In the genomic region with DNA sequence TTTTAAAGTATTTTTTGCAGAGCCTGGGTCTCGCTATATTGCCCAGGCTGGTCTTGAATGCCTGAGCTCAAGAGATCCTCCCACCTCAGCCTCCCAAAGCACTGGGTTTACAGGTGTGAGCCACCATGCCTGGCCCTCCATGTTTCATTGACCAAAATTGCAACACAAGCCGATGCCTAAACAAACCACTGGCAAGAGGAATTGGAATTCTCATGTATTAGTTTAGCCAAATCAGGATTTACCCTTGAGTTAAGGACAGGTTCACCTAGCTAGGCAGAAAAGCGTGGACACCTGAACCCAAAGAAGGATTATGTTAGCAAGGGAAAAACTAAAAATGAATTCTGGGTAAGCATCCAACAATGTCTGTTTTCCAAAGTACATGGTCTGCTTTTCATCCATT, we compare ENCODE assay signal across 26 cellular contexts.
"Had no signal": no experiment of that assay in that cellular context is flagged by ENCODE, and none has a peak within 500 bp of the region (broad histone marks: within the 10 kb centered on the region; RNA-seq: fewer than 3 reads in every experiment).

No MANE protein-coding gene starts in this region.

- ATAC-seq: stimulated activated effector memory CD8-positive, alpha-beta T cell treated with anti-CD3 and anti-CD28 coated beads, Interleukin-12 subunit alpha, Interleukin-12 subunit beta, amount 100 ng/mL, for 72 hours; stimulated activated memory B cell treated with anti-CD40 and anti-IgM and Interleukin-4, amounts not matched to agents 10 μg/mL and 1 μg/mL and 100 μg/mL, for 72 hours; stimulated activated naive B cell treated with anti-CD40 and anti-IgM and Interleukin-4, amounts not matched to agents 10 μg/mL and 1 μg/mL and 100 μg/mL, for 72 hours; stimulated activated naive CD8-positive, alpha-beta T cell treated with anti-CD3 and anti-CD28 coated beads, Interleukin-15, amount 100 ng/mL, for 72 hours; stimulated activated naive CD8-positive, alpha-beta T cell treated with anti-CD3 and anti-CD28 coated beads, Interleukin-15, Interleukin-2, amounts not matched to agents 100 U/mL and 50 U/mL, for 24 hours; upper lobe of right lung had no signal

- H3K27me3 ChIP-seq: stomach, suprapubic skin, testis, thyroid gland, tibial artery, tibial nerve, transverse colon, upper lobe of left lung, upper lobe of right lung, uterus, vagina had no signal

- H3K9me3 ChIP-seq: testis, thyroid gland, upper lobe of right lung, uterus had no signal

- FAIRE-seq: urothelium cell line had no signal

- DNase-seq: stimulated activated CD4-positive, alpha-beta T cell treated with anti-CD3 and anti-CD28 coated beads, Interleukin-2, amount 100 ng/mL, for 48 hours; stimulated activated CD4-positive, alpha-beta T cell treated with anti-CD3 and anti-CD28 coated beads, Interleukin-4, amount 100 ng/mL, for 1 hour; stimulated activated CD4-positive, alpha-beta T cell treated with anti-CD3 and anti-CD28 coated beads, Interleukin-4, amount 100 ng/mL, for 24 hours; stimulated activated CD4-positive, alpha-beta T cell treated with anti-CD3 and anti-CD28 coated beads, Interleukin-4, amount 100 ng/mL, for 4 hours; stimulated activated CD8-positive, alpha-beta memory T cell treated with anti-CD3 and anti-CD28 coated beads, Interleukin-4, amount 100 ng/mL, for 48 hours; stimulated activated naive B cell treated with anti-CD40 and anti-IgM and Interleukin-4, amounts not matched to agents 10 μg/mL and 1 μg/mL and 100 μg/mL, for 72 hours; stimulated activated naive CD4-positive, alpha-beta T cell; stimulated activated naive CD4-positive, alpha-beta T cell treated with Interleukin-2 at 50 U/mL for 16 hours; stimulated activated naive CD8-positive, alpha-beta T cell treated with anti-CD3 and anti-CD28 coated beads, Interleukin-15, amount 100 ng/mL, for 72 hours; stimulated activated naive CD8-positive, alpha-beta T cell treated with anti-CD3 and anti-CD28 coated beads, Interleukin-15, Interleukin-2, amounts not matched to agents 100 U/mL and 50 U/mL, for 24 hours; stomach; substantia nigra; testis; thyroid gland; tibial artery; transverse colon; upper lobe of left lung; upper lobe of right lung; uterus had no signal

- H3K4me3 ChIP-seq: stomach, suprapubic skin, testis, thoracic aorta, thyroid gland, tibial artery, tibial nerve, transverse colon, upper lobe of left lung, upper lobe of right lung, uterus, vagina had no signal

- H3K27ac ChIP-seq: stomach, suprapubic skin, testis, thyroid gland, tibial artery, tibial nerve, transverse colon, upper lobe of left lung, upper lobe of right lung, uterus, vagina had no signal

- H3K4me1 ChIP-seq: suprapubic skin, testis, thyroid gland, tibial artery, tibial nerve, transverse colon, upper lobe of left lung, upper lobe of right lung, uterus, vagina had no signal

- H3K36me3 ChIP-seq: stomach, suprapubic skin, thoracic aorta, thyroid gland, tibial artery, tibial nerve, transverse colon, upper lobe of left lung, upper lobe of right lung, uterus, vagina had no signal
